In genomic region chr14:24080888-24081738, GRCh38 we compare ENCODE assay signal across 8 cellular contexts. TPM values are rescaled to one million over a fixed set of nuclear protein-coding genes. Genes with fewer than 3 reads are reported as not detected.
DNase-seq lines count a peak whose midpoint lies in the region; ATAC-seq and TF ChIP-seq lines count a peak whose summit lies in the region.

No MANE protein-coding gene starts in this region.

- no peak for TF ChIP-seq CTCF in right atrium auricular region (IDR thresholded peaks at IDR 0.05)
- no peak for TF ChIP-seq CTCF in vagina (IDR thresholded peaks at IDR 0.05)

- POLR2A ChIA-PET in activated naive CD8-positive, alpha-beta T cell treated with anti-CD3 and anti-CD28 coated beads, Interleukin-2, amount 10 ng/mL, durations not matched to agents 7 days and 5 days (lab: Charles Lee) = interaction anchor here (0.6 to 4.9 kb wide), 18 partner anchors 8 to 455 kb away, joined by 3 to 71 read pairs (median 7); partner anchors contain the start of genes CARMIL3, CPNE6, DCAF11 and DHRS4L2

- DNase-seq in DMS79 treated with DMSO at 0.1 percent for 48 hours (lab: John Stamatoyannopoulos, UW) = peak; percentile 86
- peak; percentile 88 for DNase-seq in HuH-7.5 (ENCODE audit: low spot score)
- peak; percentile 64 for DNase-seq in SK-N-DZ (ENCODE audit: low spot score)
- DNase-seq in activated naive CD8-positive, alpha-beta T cell treated with anti-CD3 and anti-CD28 coated beads, Interleukin-2, amount 10 ng/mL, durations not matched to agents 7 days and 5 days = peak; percentile 86
- DNase-seq in right atrium auricular region (ENCODE audit: low spot score) = no peak
- peak; percentile 72 for DNase-seq in putamen (ENCODE audit: low spot score)
- no peak for DNase-seq in vagina (ENCODE audit: extremely low spot score in 2 of 2)

- peak; percentile 92 for ATAC-seq in GM21515 (IDR thresholded peaks at IDR 0.05; ENCODE audit: unreplicated experiment)
- peak; percentile 93 for ATAC-seq in activated naive CD8-positive, alpha-beta T cell treated with anti-CD3 and anti-CD28 coated beads, Interleukin-2, amount 10 ng/mL, durations not matched to agents 7 days and 5 days (ENCODE audit: low read depth)

- peaks cover 0 to 14% of the 10 kb centered on the region in 2 donors for H3K4me1 ChIP-seq in right atrium auricular region
- H3K4me1 ChIP-seq in vagina = peaks cover 11% of the 10 kb centered on the region

- TF ChIP-seq POLR2A in vagina (IDR thresholded peaks at IDR 0.05) = no peak

- no peak overlapping the region for H3K27ac ChIP-seq in right atrium auricular region
- peak overlapping the region; percentile 47 for H3K27ac ChIP-seq in vagina

- no peaks in the 10 kb centered on the region for H3K9me3 Mint-ChIP-seq in activated naive CD8-positive, alpha-beta T cell treated with anti-CD3 and anti-CD28 coated beads, Interleukin-2, amount 10 ng/mL, durations not matched to agents 7 days and 5 days

- H3K27me3 ChIP-seq in right atrium auricular region = no peaks in the 10 kb centered on the region
- no peaks in the 10 kb centered on the region for H3K27me3 ChIP-seq in vagina

- peak overlapping the region; percentile 80 for H3K4me3 Mint-ChIP-seq in activated naive CD8-positive, alpha-beta T cell treated with anti-CD3 and anti-CD28 coated beads, Interleukin-2, amount 10 ng/mL, durations not matched to agents 7 days and 5 days

- no peaks in the 10 kb centered on the region for H3K27me3 Mint-ChIP-seq in activated naive CD8-positive, alpha-beta T cell treated with anti-CD3 and anti-CD28 coated beads, Interleukin-2, amount 10 ng/mL, durations not matched to agents 7 days and 5 days

- no peaks in the 10 kb centered on the region for H3K36me3 ChIP-seq in right atrium auricular region
- H3K36me3 ChIP-seq in vagina = no peaks in the 10 kb centered on the region

- H3K4me3 ChIP-seq in right atrium auricular region = peak overlapping the region; percentile 46 to 56
- peak overlapping the region; percentile 49 to 69 for H3K4me3 ChIP-seq in vagina

- intact Hi-C loops in vagina (cut with DNase I) = no loop called here

- H3K9me3 ChIP-seq in right atrium auricular region (no peaks in the 10 kb centered on the region), vagina (no peaks in the 10 kb centered on the region)

- H3K27ac Mint-ChIP-seq in activated naive CD8-positive, alpha-beta T cell treated with anti-CD3 and anti-CD28 coated beads, Interleukin-2, amount 10 ng/mL, durations not matched to agents 7 days and 5 days = peak overlapping the region; percentile 87

- peaks cover 21% of the 10 kb centered on the region for H3K4me1 Mint-ChIP-seq in activated naive CD8-positive, alpha-beta T cell treated with anti-CD3 and anti-CD28 coated beads, Interleukin-2, amount 10 ng/mL, durations not matched to agents 7 days and 5 days

- H3K36me3 Mint-ChIP-seq in activated naive CD8-positive, alpha-beta T cell treated with anti-CD3 and anti-CD28 coated beads, Interleukin-2, amount 10 ng/mL, durations not matched to agents 7 days and 5 days = no peaks in the 10 kb centered on the region

RNA-seq across cellular contexts. Expression of gene CPNE6, which starts 9.8 kb away (rescaled TPM):
- polyA plus RNA-seq in SK-N-DZ (2014; cell fraction: cytosol; rRNA removed) = 0.41 TPM in 1 of 2 replicates, not detected in the other
- 0.39 and 1.4 TPM in 2 replicates for polyA plus RNA-seq in SK-N-DZ (2014; cell fraction: nucleus; rRNA removed)
- under 1 TPM in 1 of 2 experiments, not detected in 1; 0.14 TPM for total RNA-seq in activated naive CD8-positive, alpha-beta T cell treated with anti-CD3 and anti-CD28 coated beads, Interleukin-2, amount 10 ng/mL, durations not matched to agents 7 days and 5 days
- total RNA-seq in right atrium auricular region = under 1 TPM in 1 of 2 donors, not detected in 1; 0.24 TPM
- total RNA-seq in vagina = not detected

RNA-seq across cellular contexts. Expression of gene PCK2, which starts 13.0 kb away (rescaled TPM):
- polyA plus RNA-seq in SK-N-DZ (2014; cell fraction: cytosol; rRNA removed) = 38.6 and 40.2 TPM in 2 replicates
- polyA plus RNA-seq in SK-N-DZ (2014; cell fraction: nucleus; rRNA removed) = 35.4 and 45.6 TPM in 2 replicates
- 10 to 100 TPM; 47.4 to 50.6 TPM for total RNA-seq in activated naive CD8-positive, alpha-beta T cell treated with anti-CD3 and anti-CD28 coated beads, Interleukin-2, amount 10 ng/mL, durations not matched to agents 7 days and 5 days
- total RNA-seq in right atrium auricular region (10 to 100 TPM in 1 of 2 donors, 1 to 10 TPM in 1; 1.8 to 10.7 TPM), vagina (18.7 TPM)

RNA-seq across cellular contexts. Expression of gene CARMIL3, which starts 29.3 kb away (rescaled TPM):
- polyA plus RNA-seq in SK-N-DZ (2014; cell fraction: cytosol; rRNA removed) = 13.1 and 15.7 TPM in 2 replicates
- 158 and 175 TPM in 2 replicates for polyA plus RNA-seq in SK-N-DZ (2014; cell fraction: nucleus; rRNA removed)
- total RNA-seq in activated naive CD8-positive, alpha-beta T cell treated with anti-CD3 and anti-CD28 coated beads, Interleukin-2, amount 10 ng/mL, durations not matched to agents 7 days and 5 days = under 1 TPM; 0.80 to 0.91 TPM
- not detected for total RNA-seq in right atrium auricular region
- 1.2 TPM for total RNA-seq in vagina

RNA-seq across cellular contexts. Expression of gene DCAF11, which starts 33.5 kb away (rescaled TPM):
- 101 and 102 TPM in 2 replicates for polyA plus RNA-seq in SK-N-DZ (2014; cell fraction: cytosol; rRNA removed)
- polyA plus RNA-seq in SK-N-DZ (2014; cell fraction: nucleus; rRNA removed) = 58.5 and 71.3 TPM in 2 replicates
- 100 to 1,000 TPM; 100 to 105 TPM for total RNA-seq in activated naive CD8-positive, alpha-beta T cell treated with anti-CD3 and anti-CD28 coated beads, Interleukin-2, amount 10 ng/mL, durations not matched to agents 7 days and 5 days
- total RNA-seq in right atrium auricular region (10 to 100 TPM; 54.1 to 69.8 TPM), vagina (75.6 TPM)

RNA-seq across cellular contexts. Expression of gene NRL, which starts 33.6 kb away (rescaled TPM):
- 2.4 and 6.4 TPM in 2 replicates for polyA plus RNA-seq in SK-N-DZ (2014; cell fraction: cytosol; rRNA removed)
- 1.1 and 2.7 TPM in 2 replicates for polyA plus RNA-seq in SK-N-DZ (2014; cell fraction: nucleus; rRNA removed)
- total RNA-seq in activated naive CD8-positive, alpha-beta T cell treated with anti-CD3 and anti-CD28 coated beads, Interleukin-2, amount 10 ng/mL, durations not matched to agents 7 days and 5 days = 1 to 10 TPM; 3.3 to 3.4 TPM
- total RNA-seq in right atrium auricular region (1 to 10 TPM; 2.5 to 5.0 TPM), vagina (1.2 TPM)

Comparison
In these comparisons a context has a peak if more than half of its experiments do, and no peak if none do; other contexts are left out.
1. DNase-seq: peak in DMS79 treated with DMSO at 0.1 percent for 48 hours (single experiment), HuH-7.5 (single experiment), SK-N-DZ (single experiment), activated naive CD8-positive, alpha-beta T cell treated with anti-CD3 and anti-CD28 coated beads, Interleukin-2, amount 10 ng/mL, durations not matched to agents 7 days and 5 days (single experiment) and putamen (single experiment); none in right atrium auricular region (single experiment) and vagina (0 of 2).